In the genomic region with DNA sequence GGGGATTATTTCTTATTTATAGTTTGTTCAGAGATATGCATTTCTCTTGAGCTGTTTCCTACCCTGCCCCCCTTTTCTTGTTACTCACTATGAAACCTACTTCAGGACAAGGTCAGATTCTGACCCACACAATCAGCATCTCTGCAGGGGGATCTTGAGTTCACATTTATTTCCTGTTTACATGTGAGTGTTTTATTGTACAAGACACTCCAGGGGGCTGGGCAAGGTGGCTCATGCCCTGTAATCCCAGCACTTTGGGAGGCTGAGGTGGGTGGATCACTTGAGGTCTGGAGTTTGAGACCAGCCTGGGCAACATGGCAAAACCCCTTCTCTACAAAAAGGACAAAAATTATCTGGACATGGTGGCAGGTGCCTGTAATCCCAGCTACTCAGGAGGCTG, we compare ENCODE assay signal across 3 cellular contexts. TPM values are rescaled to one million over a fixed set of nuclear protein-coding genes. Genes with fewer than 3 reads are reported as not detected.
"Had no signal": no experiment of that assay in that cellular context is flagged by ENCODE, and none has a peak within 500 bp of the region (broad histone marks: within the 10 kb centered on the region; RNA-seq: fewer than 3 reads in every experiment).

No MANE protein-coding gene starts in this region.

RNA-seq across cellular contexts. Expression of gene CCNJL, which starts 28.1 kb away (rescaled TPM):
- polyA plus RNA-seq: IgD-negative memory B cell, K562 had no signal

RNA-seq across cellular contexts. Expression of gene C1QTNF2, which starts 29.9 kb away (rescaled TPM):
- total RNA-seq: HepG2, K562 had no signal
- polyA plus RNA-seq: HepG2, IgD-negative memory B cell, K562 had no signal
